Comparison of ENCODE assay signal across 10 cellular contexts in genomic region chr15:84947947-84948830, GRCh38. TPM values are rescaled to one million over a fixed set of nuclear protein-coding genes. Genes with fewer than 3 reads are reported as not detected.
DNase-seq lines count a peak whose midpoint lies in the region; ATAC-seq and TF ChIP-seq lines count a peak whose summit lies in the region.
"Had no signal": no experiment of that assay in that cellular context is flagged by ENCODE, and none has a peak within 500 bp of the region (broad histone marks: within the 10 kb centered on the region; RNA-seq: fewer than 3 reads in every experiment).

No MANE protein-coding gene starts in this region.

- peaks cover 32% of the 10 kb centered on the region for H3K4me1 Mint-ChIP-seq in chondrocyte (ENCODE audit: low read depth)
- H3K4me1 Mint-ChIP-seq in immature natural killer cell: no peaks in the 10 kb centered on the region

- H3K27me3 ChIP-seq in aorta (ENCODE audit: control insufficient read depth in 1 of 2, insufficient read depth in 2 of 2, low read length in 1 of 2): no peaks in the 10 kb centered on the region
- H3K27me3 ChIP-seq: cardiac muscle cell had no signal

- no peaks in the 10 kb centered on the region for H3K36me3 ChIP-seq in aorta (ENCODE audit: control insufficient read depth in 1 of 2, insufficient read depth in 2 of 2, low read length in 1 of 2)
- H3K36me3 ChIP-seq: cardiac muscle cell had no signal

- TF ChIP-seq CTCF in chondrocyte (IDR thresholded peaks at IDR 0.05): no peak

- no peaks in the 10 kb centered on the region for H3K4me1 ChIP-seq in aorta (ENCODE audit: control insufficient read depth in 1 of 2, insufficient read depth in 2 of 2, low read length in 2 of 2)

- H3K4me3 Mint-ChIP-seq in chondrocyte (ENCODE audit: unreplicated experiment) (no peak overlapping the region), immature natural killer cell (no peak overlapping the region)
- H3K4me3 Mint-ChIP-seq: activated CD8-positive, alpha-beta T cell treated with anti-CD3 and anti-CD28 coated beads, Interleukin-2, amount 10 ng/mL, durations not matched to agents 7 days and 5 days had no signal

- 61% methylated on average over 4 of the region's 4 CpGs for WGBS in aorta, 2 donors

- H3K27ac ChIP-seq in aorta (ENCODE audit: low read depth in 1 of 2, low read length in 2 of 2): peak overlapping the region; percentile 39 to 45
- H3K27ac ChIP-seq: cardiac muscle cell had no signal

- intact Hi-C loops in Right ventricle myocardium inferior (cut with DNase I) (no loop called here), cardiac septum (cut with DNase I) (no loop called here), aorta (cut with DNase I) (no loop called here)

- H3K9me3 ChIP-seq in aorta (ENCODE audit: control insufficient read depth, low read length): no peaks in the 10 kb centered on the region

- ATAC-seq in Right ventricle myocardium inferior (peak; percentile 73), aorta (ENCODE audit: low FRiP score) (peak; percentile 87), HG02642 (IDR thresholded peaks at IDR 0.05; ENCODE audit: poor library complexity, unreplicated experiment) (no peak)
- ATAC-seq: activated CD8-positive, alpha-beta T cell treated with anti-CD3 and anti-CD28 coated beads, Interleukin-2, amount 10 ng/mL, durations not matched to agents 7 days and 5 days had no signal

- H3K27ac Mint-ChIP-seq in chondrocyte (ENCODE audit: unreplicated experiment) (peak overlapping the region; percentile 60), immature natural killer cell (no peak overlapping the region)
- H3K27ac Mint-ChIP-seq: activated CD8-positive, alpha-beta T cell treated with anti-CD3 and anti-CD28 coated beads, Interleukin-2, amount 10 ng/mL, durations not matched to agents 7 days and 5 days had no signal

- H3K27me3 Mint-ChIP-seq in chondrocyte (ENCODE audit: low read depth): no peaks in the 10 kb centered on the region
- peaks cover 0 to 4% (median 2%) of the 10 kb centered on the region in 3 donors for H3K27me3 Mint-ChIP-seq in immature natural killer cell (ENCODE audit: low read depth in 3 of 3)

- H3K36me3 Mint-ChIP-seq in chondrocyte (ENCODE audit: low read depth) (no peaks in the 10 kb centered on the region), immature natural killer cell (no peaks in the 10 kb centered on the region)

- no peak for DNase-seq in Right ventricle myocardium inferior (ENCODE audit: missing footprints)
- DNase-seq in cardiac septum (ENCODE audit: low spot score): no peak
- no peak for DNase-seq in chondrocyte (ENCODE audit: low spot score)
- peak; percentile 72 to 87 for DNase-seq in lung microvascular endothelial cell (ENCODE audit: low read depth in 2 of 2)
- DNase-seq in aorta: peak; percentile 80 to 85
- DNase-seq in DMS53 (lab: John Stamatoyannopoulos, UW): no peak
- DNase-seq in immature natural killer cell: no peak
- DNase-seq: activated CD8-positive, alpha-beta T cell treated with anti-CD3 and anti-CD28 coated beads, Interleukin-2, amount 10 ng/mL, durations not matched to agents 7 days and 5 days had no signal

- H3K4me3 ChIP-seq in aorta (ENCODE audit: low read length in 2 of 2): no peak overlapping the region
- H3K4me3 ChIP-seq: cardiac muscle cell had no signal

- H3K9me3 Mint-ChIP-seq in chondrocyte (ENCODE audit: low read depth): no peaks in the 10 kb centered on the region
- H3K9me3 Mint-ChIP-seq in immature natural killer cell: no peaks in the 10 kb centered on the region

RNA-seq across cellular contexts. Expression of gene PDE8A, which starts 33.5 kb away (rescaled TPM):
- total RNA-seq in Right ventricle myocardium inferior (12.2 TPM), cardiac septum (28.2 TPM), chondrocyte (21.1 to 23.8 TPM (median 22.7 TPM) in 3 replicates), lung microvascular endothelial cell (48.8 and 77.0 TPM in 2 replicates), aorta (10 to 100 TPM; 68.8 to 71.1 TPM)
- polyA plus RNA-seq in aorta (10 to 100 TPM in 1 of 2 donors, 1 to 10 TPM in 1; 8.5 to 24.3 TPM), immature natural killer cell (1 to 10 TPM in 2 of 3 donors, under 1 TPM in 1; 0.87 to 3.4 (median 2.4) TPM)

Comparison
In these comparisons a context has a peak if more than half of its experiments do, and no peak if none do; other contexts are left out.
1. DNase-seq: peak in lung microvascular endothelial cell (2 of 2) and aorta (2 of 2); none in Right ventricle myocardium inferior (single experiment), cardiac septum (single experiment), chondrocyte (single experiment), DMS53 (single experiment) and immature natural killer cell (0 of 3).